8 cellular contexts compared by ENCODE assay signal in genomic region chr1:248862695-248863010, GRCh38. TPM values are rescaled to one million over a fixed set of nuclear protein-coding genes. Genes with fewer than 3 reads are reported as not detected.
DNase-seq lines count a peak whose midpoint lies in the region; ATAC-seq and TF ChIP-seq lines count a peak whose summit lies in the region.

No MANE protein-coding gene starts in this region.

- peak overlapping the region; percentile 84 for H3K4me3 Mint-ChIP-seq in activated CD4-positive, alpha-beta T cell treated with anti-CD3 and anti-CD28 coated beads for 36 hours
- H3K4me3 Mint-ChIP-seq in activated T-helper 2 cell treated with anti-CD3 and anti-CD28 coated beads, Interferon-gamma antibody, Interleukin-2, Interleukin-4, amounts not matched to agents 10 μg/mL and 5 μg/mL and 100 μg/mL, durations not matched to agents 14 hours and 24 hours and 36 hours (ENCODE audit: low read depth): peak overlapping the region; percentile 84

- no peaks in the 10 kb centered on the region for H3K27me3 ChIP-seq in uterus

- no peaks in the 10 kb centered on the region for H3K9me3 Mint-ChIP-seq in activated CD4-positive, alpha-beta T cell treated with anti-CD3 and anti-CD28 coated beads for 36 hours (ENCODE audit: low read depth)
- H3K9me3 Mint-ChIP-seq in activated T-helper 2 cell treated with anti-CD3 and anti-CD28 coated beads, Interferon-gamma antibody, Interleukin-2, Interleukin-4, amounts not matched to agents 10 μg/mL and 5 μg/mL and 100 μg/mL, durations not matched to agents 14 hours and 24 hours and 36 hours: no peaks in the 10 kb centered on the region

- H3K27ac ChIP-seq in uterus: peak overlapping the region; percentile 62 to 69

- H3K9me3 ChIP-seq in uterus: no peaks in the 10 kb centered on the region

- peak overlapping the region; percentile 84 for H3K27ac Mint-ChIP-seq in activated CD4-positive, alpha-beta T cell treated with anti-CD3 and anti-CD28 coated beads for 36 hours
- peak overlapping the region; percentile 77 for H3K27ac Mint-ChIP-seq in activated T-helper 2 cell treated with anti-CD3 and anti-CD28 coated beads, Interferon-gamma antibody, Interleukin-2, Interleukin-4, amounts not matched to agents 10 μg/mL and 5 μg/mL and 100 μg/mL, durations not matched to agents 14 hours and 24 hours and 36 hours

- H3K27me3 Mint-ChIP-seq in activated CD4-positive, alpha-beta T cell treated with anti-CD3 and anti-CD28 coated beads for 36 hours: no peaks in the 10 kb centered on the region
- H3K27me3 Mint-ChIP-seq in activated T-helper 2 cell treated with anti-CD3 and anti-CD28 coated beads, Interferon-gamma antibody, Interleukin-2, Interleukin-4, amounts not matched to agents 10 μg/mL and 5 μg/mL and 100 μg/mL, durations not matched to agents 14 hours and 24 hours and 36 hours (ENCODE audit: low read depth): no peaks in the 10 kb centered on the region

- peaks cover 6% of the 10 kb centered on the region for H3K36me3 Mint-ChIP-seq in activated CD4-positive, alpha-beta T cell treated with anti-CD3 and anti-CD28 coated beads for 36 hours (ENCODE audit: low read depth)
- peaks cover 3% of the 10 kb centered on the region for H3K36me3 Mint-ChIP-seq in activated T-helper 2 cell treated with anti-CD3 and anti-CD28 coated beads, Interferon-gamma antibody, Interleukin-2, Interleukin-4, amounts not matched to agents 10 μg/mL and 5 μg/mL and 100 μg/mL, durations not matched to agents 14 hours and 24 hours and 36 hours (ENCODE audit: low read depth)

- peak; percentile 45 for ATAC-seq in activated CD4-positive, alpha-beta T cell treated with anti-CD3 and anti-CD28 coated beads for 36 hours
- ATAC-seq in HG03066 (IDR thresholded peaks at IDR 0.05; ENCODE audit: low read depth, unreplicated experiment): peak; percentile 10

- H3K36me3 ChIP-seq in uterus: no peaks in the 10 kb centered on the region

- H3K4me3 ChIP-seq in lower leg skin (ENCODE audit: low read depth, poor library complexity, severe bottlenecking) (peak overlapping the region; percentile 37), uterus (peak overlapping the region; percentile 31 to 49)

- in situ Hi-C loops in G401 (cut with HindIII; ENCODE audit: low sequenced_read_pairs): no loop called here

- peaks cover 0 to under 1% of the 10 kb centered on the region in 2 donors for H3K4me1 ChIP-seq in uterus

- POLR2A ChIA-PET in activated CD4-positive, alpha-beta T cell treated with anti-CD3 and anti-CD28 coated beads for 36 hours (lab: Charles Lee): interaction anchor here (1.2 kb wide), 3 partner anchors 11 to 37 kb away, joined by 4 to 5 read pairs (median 5); partner anchors contain the start of genes SH3BP5L and ZNF672

- DNase-seq in activated CD4-positive, alpha-beta T cell treated with anti-CD3 and anti-CD28 coated beads for 36 hours: no peak
- no peak for DNase-seq in activated CD4-positive, alpha-beta T cell treated with anti-CD3 and anti-CD28 coated beads, Interleukin-2, amount 50 U/mL, for 1 hour
- no peak for DNase-seq in activated T-helper 2 cell treated with anti-CD3 and anti-CD28 coated beads, Interferon-gamma antibody, Interleukin-2, Interleukin-4, amounts not matched to agents 10 μg/mL and 5 μg/mL and 100 μg/mL, durations not matched to agents 14 hours and 24 hours and 36 hours (ENCODE audit: low spot score)
- DNase-seq in lower leg skin (ENCODE audit: low spot score in 2 of 2) (no peak), uterus (no peak), G401 (ENCODE audit: low spot score) (no peak), NCI-H1105 treated with DMSO at 0.1 percent for 48 hours (lab: John Stamatoyannopoulos, UW) (no peak)

- intact Hi-C loops in activated CD4-positive, alpha-beta T cell treated with anti-CD3 and anti-CD28 coated beads for 36 hours (cut with DNase I, micrococcal nuclease): loop anchor here (1.0 kb wide), 3 partner anchors 11 to 44 kb away; partner anchors contain the start of genes PGBD2 (in 1 of the 2) and ZNF672 (in 1 of the 2)
- intact Hi-C loops in activated T-helper 2 cell treated with anti-CD3 and anti-CD28 coated beads, Interferon-gamma antibody, Interleukin-2, Interleukin-4, amounts not matched to agents 10 μg/mL and 5 μg/mL and 100 μg/mL, durations not matched to agents 14 hours and 24 hours and 36 hours (cut with micrococcal nuclease): loop anchor here (1.0 kb wide), 1 partner anchor 11 kb away; no protein-coding TSS in a partner anchor
- intact Hi-C loops in lower leg skin (cut with DNase I; ENCODE audit: low total_unique reads): no loop called here
- intact Hi-C loops in uterus (cut with DNase I; ENCODE audit: low total_unique reads): no loop called here

- CTCF ChIA-PET in activated CD4-positive, alpha-beta T cell treated with anti-CD3 and anti-CD28 coated beads for 36 hours (lab: Charles Lee): interaction anchor here (0.8 to 3.5 kb wide), 3 partner anchors 10 to 36 kb away, joined by 3 to 20 read pairs (median 5); partner anchors contain the start of genes SH3BP5L and ZNF672

- WGBS in lower leg skin, 2 donors: 15 to 21% methylated on average over 3 to 4 of the region's 4 CpGs

- TF ChIP-seq POLR2A in lower leg skin (IDR thresholded peaks at IDR 0.05): no peak
- TF ChIP-seq POLR2A in uterus (IDR thresholded peaks at IDR 0.05): no peak

- no peak for TF ChIP-seq CTCF in lower leg skin (IDR thresholded peaks at IDR 0.05)
- no peak for TF ChIP-seq CTCF in uterus (IDR thresholded peaks at IDR 0.05)

- peaks cover 28% of the 10 kb centered on the region for H3K4me1 Mint-ChIP-seq in activated CD4-positive, alpha-beta T cell treated with anti-CD3 and anti-CD28 coated beads for 36 hours
- peaks cover 27% of the 10 kb centered on the region for H3K4me1 Mint-ChIP-seq in activated T-helper 2 cell treated with anti-CD3 and anti-CD28 coated beads, Interferon-gamma antibody, Interleukin-2, Interleukin-4, amounts not matched to agents 10 μg/mL and 5 μg/mL and 100 μg/mL, durations not matched to agents 14 hours and 24 hours and 36 hours (ENCODE audit: low read depth)

RNA-seq across cellular contexts. Expression of gene ZNF692, which starts 3.8 kb away (rescaled TPM):
- 10 to 100 TPM; 75.9 to 92.3 TPM for total RNA-seq in activated CD4-positive, alpha-beta T cell treated with anti-CD3 and anti-CD28 coated beads for 36 hours
- total RNA-seq in activated T-helper 2 cell treated with anti-CD3 and anti-CD28 coated beads, Interferon-gamma antibody, Interleukin-2, Interleukin-4, amounts not matched to agents 10 μg/mL and 5 μg/mL and 100 μg/mL, durations not matched to agents 14 hours and 24 hours and 36 hours: 86.4 and 87.0 TPM in 2 replicates
- total RNA-seq in lower leg skin (10 to 100 TPM; 46.3 to 90.2 (median 65.2) TPM), uterus (10 to 100 TPM; 21.2 to 43.5 (median 29.2) TPM)
- total RNA-seq in G401 (2014; rRNA removed; shearing (Covaris generic)): 7.9 and 12.7 TPM in 2 replicates

RNA-seq across cellular contexts. Expression of gene ZNF672, which starts 24.6 kb away (rescaled TPM):
- total RNA-seq in activated CD4-positive, alpha-beta T cell treated with anti-CD3 and anti-CD28 coated beads for 36 hours: 10 to 100 TPM; 39.5 to 49.4 TPM
- 46.0 and 51.6 TPM in 2 replicates for total RNA-seq in activated T-helper 2 cell treated with anti-CD3 and anti-CD28 coated beads, Interferon-gamma antibody, Interleukin-2, Interleukin-4, amounts not matched to agents 10 μg/mL and 5 μg/mL and 100 μg/mL, durations not matched to agents 14 hours and 24 hours and 36 hours
- total RNA-seq in lower leg skin (10 to 100 TPM; 34.7 to 50.4 (median 42.6) TPM), uterus (10 to 100 TPM; 15.0 to 34.3 (median 24.0) TPM)
- 57.1 and 63.1 TPM in 2 replicates for total RNA-seq in G401 (2014; rRNA removed; shearing (Covaris generic))

RNA-seq across cellular contexts. Expression of gene SH3BP5L, which starts 36.9 kb away (rescaled TPM):
- 10 to 100 TPM; 20.1 to 21.3 TPM for total RNA-seq in activated CD4-positive, alpha-beta T cell treated with anti-CD3 and anti-CD28 coated beads for 36 hours
- total RNA-seq in activated T-helper 2 cell treated with anti-CD3 and anti-CD28 coated beads, Interferon-gamma antibody, Interleukin-2, Interleukin-4, amounts not matched to agents 10 μg/mL and 5 μg/mL and 100 μg/mL, durations not matched to agents 14 hours and 24 hours and 36 hours: 27.1 TPM in 2 replicates
- 10 to 100 TPM; 31.4 to 45.4 (median 33.9) TPM for total RNA-seq in lower leg skin
- total RNA-seq in uterus: 10 to 100 TPM in 3 of 4 donors, 1 to 10 TPM in 1; 2.6 to 29.8 (median 16.4) TPM
- 23.1 and 24.6 TPM in 2 replicates for total RNA-seq in G401 (2014; rRNA removed; shearing (Covaris generic))

RNA-seq across cellular contexts. Expression of gene PGBD2, which starts 43.4 kb away (rescaled TPM):
- 1 to 10 TPM; 2.3 to 2.9 TPM for total RNA-seq in activated CD4-positive, alpha-beta T cell treated with anti-CD3 and anti-CD28 coated beads for 36 hours
- 6.7 and 6.9 TPM in 2 replicates for total RNA-seq in activated T-helper 2 cell treated with anti-CD3 and anti-CD28 coated beads, Interferon-gamma antibody, Interleukin-2, Interleukin-4, amounts not matched to agents 10 μg/mL and 5 μg/mL and 100 μg/mL, durations not matched to agents 14 hours and 24 hours and 36 hours
- 10 to 100 TPM; 12.2 to 15.4 (median 12.8) TPM for total RNA-seq in lower leg skin
- total RNA-seq in uterus: 10 to 100 TPM in 3 of 4 donors, 1 to 10 TPM in 1; 7.9 to 16.5 (median 13.0) TPM
- total RNA-seq in G401 (2014; rRNA removed; shearing (Covaris generic)): 5.3 and 10.0 TPM in 2 replicates

Comparison
In these comparisons a context has a peak if more than half of its experiments do, and no peak if none do; other contexts are left out.
1. intact Hi-C loops: an anchor here in activated CD4-positive, alpha-beta T cell treated with anti-CD3 and anti-CD28 coated beads for 36 hours (1.0 kb wide) and activated T-helper 2 cell treated with anti-CD3 and anti-CD28 coated beads, Interferon-gamma antibody, Interleukin-2, Interleukin-4, amounts not matched to agents 10 μg/mL and 5 μg/mL and 100 μg/mL, durations not matched to agents 14 hours and 24 hours and 36 hours (1.0 kb wide); none called in lower leg skin and uterus.